8 cellular contexts compared by ENCODE assay signal in the genomic region with DNA sequence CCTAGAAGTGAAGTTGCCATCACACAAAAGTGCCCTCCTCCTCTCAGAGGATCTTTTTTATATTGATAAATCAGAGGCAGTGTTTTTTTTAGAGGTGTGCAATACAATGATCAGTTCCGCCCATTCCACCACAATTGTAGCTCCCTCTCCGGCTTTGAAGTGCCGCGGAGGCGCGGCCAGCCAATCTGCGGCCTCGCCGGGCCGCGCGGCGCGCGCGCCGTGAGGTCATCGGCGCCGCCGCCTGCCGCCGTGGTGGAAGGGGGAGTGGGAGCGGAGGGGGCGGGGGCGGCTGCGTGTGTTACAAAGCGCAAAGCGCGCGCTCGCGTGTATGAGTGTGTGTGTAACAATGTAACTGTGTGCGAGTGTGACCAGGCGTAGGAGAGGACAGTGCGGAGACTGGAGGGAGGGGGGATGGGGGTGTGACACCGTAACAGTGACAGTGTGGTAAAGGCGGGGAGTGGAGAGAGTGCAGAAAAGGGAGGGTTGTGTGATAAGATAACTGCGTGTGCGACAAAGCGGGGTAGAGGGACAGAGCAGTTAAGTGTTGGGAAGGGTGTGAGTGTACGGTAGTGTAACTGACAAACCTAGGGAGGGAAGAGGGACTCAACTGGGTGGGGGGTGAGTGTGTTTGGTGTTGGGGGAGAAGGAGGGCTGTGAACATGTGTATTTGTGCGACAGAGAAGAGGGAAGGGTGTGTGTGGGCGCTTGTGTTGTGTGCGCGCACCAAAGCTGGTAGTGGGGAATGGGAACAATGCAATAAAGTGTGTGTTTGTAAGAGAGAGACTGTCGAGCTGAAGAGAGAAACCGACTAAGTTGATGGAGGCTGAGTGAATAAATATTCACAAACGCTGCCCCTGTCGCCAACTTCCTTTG. TPM values are rescaled to one million over a fixed set of nuclear protein-coding genes. Genes with fewer than 3 reads are reported as not detected.
DNase-seq lines count a peak whose midpoint lies in the region; ATAC-seq and TF ChIP-seq lines count a peak whose summit lies in the region.

A gene (minus strand): TSS at position 108 of the 873 bp plus-strand sequence. CDS start 88 bp downstream, at position 20.

- POLR2A ChIA-PET in activated naive CD8-positive, alpha-beta T cell treated with anti-CD3 and anti-CD28 coated beads, Interleukin-2, amount 10 ng/mL, durations not matched to agents 7 days and 5 days (lab: Charles Lee) = no interaction called here

- CTCF ChIA-PET in activated naive CD4-positive, alpha-beta T cell treated with anti-CD3 and anti-CD28 coated beads, Interleukin-2, amount 10 ng/mL, durations not matched to agents 7 days and 5 days (lab: Charles Lee) = no interaction called here

- TF ChIP-seq CTCF in transverse colon (IDR thresholded peaks at IDR 0.05) (no peak), tibial nerve (IDR thresholded peaks at IDR 0.05) (no peak)

- H3K4me1 ChIP-seq in iPS-20b (ENCODE audit: insufficient read depth, low read length) (peaks cover 39% of the 10 kb centered on the region; the same call in 1 of the 2 replicates), transverse colon (peaks cover 11 to 48% (median 31%) of the 10 kb centered on the region in 4 donors), tibial nerve (peaks cover 0 to 49% (median 11%) of the 10 kb centered on the region in 4 donors)

- DNase-seq in activated naive CD4-positive, alpha-beta T cell treated with anti-CD3 and anti-CD28 coated beads, Interleukin-2, amount 10 ng/mL, durations not matched to agents 7 days and 5 days = peak; percentile 39
- no peak for DNase-seq in activated naive CD4-positive, alpha-beta T cell treated with anti-CD3 and anti-CD28 coated beads, Interleukin-2, amount 50 U/mL, for 16 hours
- DNase-seq in NCI-H2171 (lab: John Stamatoyannopoulos, UW) = peak; percentile 21
- peak; percentile 46 for DNase-seq in activated naive CD8-positive, alpha-beta T cell treated with anti-CD3 and anti-CD28 coated beads, Interleukin-2, amount 10 ng/mL, durations not matched to agents 7 days and 5 days
- DNase-seq in transverse colon = no peak
- DNase-seq in tibial nerve (ENCODE audit: low spot score in 2 of 2) = no peak

- in situ Hi-C loops in transverse colon (cut with MboI; ENCODE audit: low pct_ligation_motif_present in 1 of 4, low pct_unique_long_range_greater_than_20kb in 1 of 4, low sequenced_read_pairs in 3 of 4) = loop anchor here (25.0 kb wide), 3 partner anchors 450 to 725 kb away; no protein-coding TSS in a partner anchor

- no peak for TF ChIP-seq EP300 in transverse colon (IDR thresholded peaks at IDR 0.05; ENCODE audit: low read depth)
- TF ChIP-seq EP300 in tibial nerve (IDR thresholded peaks at IDR 0.05) = no peak

- H3K9me3 ChIP-seq in iPS-20b (ENCODE audit: insufficient read depth, low read depth, low read length) (no peaks in the 10 kb centered on the region), transverse colon (no peaks in the 10 kb centered on the region), tibial nerve (no peaks in the 10 kb centered on the region)

- H3K27ac Mint-ChIP-seq in activated naive CD4-positive, alpha-beta T cell treated with anti-CD3 and anti-CD28 coated beads, Interleukin-2, amount 10 ng/mL, durations not matched to agents 7 days and 5 days = peak within 1 kb of the TSS; percentile 81
- H3K27ac Mint-ChIP-seq in activated naive CD8-positive, alpha-beta T cell treated with anti-CD3 and anti-CD28 coated beads, Interleukin-2, amount 10 ng/mL, durations not matched to agents 7 days and 5 days = peak within 1 kb of the TSS; percentile 76

- peaks cover 7% of the 10 kb centered on the region for H3K9me3 Mint-ChIP-seq in activated naive CD4-positive, alpha-beta T cell treated with anti-CD3 and anti-CD28 coated beads, Interleukin-2, amount 10 ng/mL, durations not matched to agents 7 days and 5 days
- peaks cover 10% of the 10 kb centered on the region for H3K9me3 Mint-ChIP-seq in activated naive CD8-positive, alpha-beta T cell treated with anti-CD3 and anti-CD28 coated beads, Interleukin-2, amount 10 ng/mL, durations not matched to agents 7 days and 5 days

- H3K9ac ChIP-seq in iPS-20b (ENCODE audit: low read depth, low read length) = peak within 1 kb of the TSS; percentile 77; the same call in 1 of the 2 replicates

- H3K27me3 ChIP-seq in iPS-20b (ENCODE audit: insufficient read depth, low read length) = peaks cover 83% of the 10 kb centered on the region
- peaks cover 100% of the 10 kb centered on the region for H3K27me3 ChIP-seq in transverse colon
- H3K27me3 ChIP-seq in tibial nerve = peaks cover 0 to 98% of the 10 kb centered on the region in 2 donors

- TF ChIP-seq POLR2A in transverse colon (IDR thresholded peaks at IDR 0.05) = no peak
- TF ChIP-seq POLR2A in tibial nerve (IDR thresholded peaks at IDR 0.05) = no peak

- no peaks in the 10 kb centered on the region for H3K36me3 ChIP-seq in iPS-20b (ENCODE audit: insufficient read depth, low read depth, low read length)
- H3K36me3 ChIP-seq in transverse colon = no peaks in the 10 kb centered on the region
- H3K36me3 ChIP-seq in tibial nerve = no peaks in the 10 kb centered on the region

- H3K4me3 ChIP-seq in iPS-20b (ENCODE audit: low read length) (peak within 1 kb of the TSS; percentile 88), transverse colon (peak within 1 kb of the TSS in 3 of 4 donors; percentile 4 to 47 (median 24)), tibial nerve (peak within 1 kb of the TSS in 1 of 4 donors; percentile 48)

- ATAC-seq in activated naive CD8-positive, alpha-beta T cell treated with anti-CD3 and anti-CD28 coated beads, Interleukin-2, amount 10 ng/mL, durations not matched to agents 7 days and 5 days (ENCODE audit: low read depth) = peak; percentile 50
- ATAC-seq in GM18873 (IDR thresholded peaks at IDR 0.05; ENCODE audit: low FRiP score, unreplicated experiment) = no peak

- H3K27ac ChIP-seq in iPS-20b (ENCODE audit: low read length) (no peak within 1 kb of the TSS), transverse colon (no peak within 1 kb of the TSS), tibial nerve (no peak within 1 kb of the TSS)

- peaks cover 23% of the 10 kb centered on the region for H3K36me3 Mint-ChIP-seq in activated naive CD4-positive, alpha-beta T cell treated with anti-CD3 and anti-CD28 coated beads, Interleukin-2, amount 10 ng/mL, durations not matched to agents 7 days and 5 days
- H3K36me3 Mint-ChIP-seq in activated naive CD8-positive, alpha-beta T cell treated with anti-CD3 and anti-CD28 coated beads, Interleukin-2, amount 10 ng/mL, durations not matched to agents 7 days and 5 days = peaks cover 2% of the 10 kb centered on the region

- peaks cover 92% of the 10 kb centered on the region for H3K27me3 Mint-ChIP-seq in activated naive CD4-positive, alpha-beta T cell treated with anti-CD3 and anti-CD28 coated beads, Interleukin-2, amount 10 ng/mL, durations not matched to agents 7 days and 5 days
- H3K27me3 Mint-ChIP-seq in activated naive CD8-positive, alpha-beta T cell treated with anti-CD3 and anti-CD28 coated beads, Interleukin-2, amount 10 ng/mL, durations not matched to agents 7 days and 5 days = peaks cover 80% of the 10 kb centered on the region

- intact Hi-C loops in transverse colon (cut with DNase I; ENCODE audit: low total_unique reads) = loop anchor here (1.0 kb wide), 1 partner anchor 13 kb away; no protein-coding TSS in a partner anchor

- H3K4me1 Mint-ChIP-seq in activated naive CD4-positive, alpha-beta T cell treated with anti-CD3 and anti-CD28 coated beads, Interleukin-2, amount 10 ng/mL, durations not matched to agents 7 days and 5 days = peaks cover 23% of the 10 kb centered on the region
- peaks cover 18% of the 10 kb centered on the region for H3K4me1 Mint-ChIP-seq in activated naive CD8-positive, alpha-beta T cell treated with anti-CD3 and anti-CD28 coated beads, Interleukin-2, amount 10 ng/mL, durations not matched to agents 7 days and 5 days

- WGBS in transverse colon (ENCODE audit: low coverage in 1 of 2), 2 donors = 5 to 18% methylated on average over 21 to 50 of the region's 50 CpGs
- WGBS in tibial nerve, 2 donors = 5 to 7% methylated on average over 31 to 50 of the region's 50 CpGs

- peak within 1 kb of the TSS; percentile 65 for H3K4me3 Mint-ChIP-seq in activated naive CD4-positive, alpha-beta T cell treated with anti-CD3 and anti-CD28 coated beads, Interleukin-2, amount 10 ng/mL, durations not matched to agents 7 days and 5 days
- H3K4me3 Mint-ChIP-seq in activated naive CD8-positive, alpha-beta T cell treated with anti-CD3 and anti-CD28 coated beads, Interleukin-2, amount 10 ng/mL, durations not matched to agents 7 days and 5 days = peak within 1 kb of the TSS; percentile 74

RNA-seq across cellular contexts. Expression of the gene that starts here (rescaled TPM):
- total RNA-seq in activated naive CD8-positive, alpha-beta T cell treated with anti-CD3 and anti-CD28 coated beads, Interleukin-2, amount 10 ng/mL, durations not matched to agents 7 days and 5 days = not detected
- total RNA-seq in transverse colon (not detected), tibial nerve (under 1 TPM in 1 of 4 donors, not detected in 3; 0.21 TPM)

Comparison
In these comparisons a context has a peak if more than half of its experiments do, and no peak if none do; other contexts are left out.
1. DNase-seq: peak in activated naive CD4-positive, alpha-beta T cell treated with anti-CD3 and anti-CD28 coated beads, Interleukin-2, amount 10 ng/mL, durations not matched to agents 7 days and 5 days (single experiment) and NCI-H2171 (single experiment); none in activated naive CD4-positive, alpha-beta T cell treated with anti-CD3 and anti-CD28 coated beads, Interleukin-2, amount 50 U/mL, for 16 hours (single experiment), transverse colon (single experiment) and tibial nerve (0 of 2).
2. Peak in DNase-seq and ATAC-seq in activated naive CD8-positive, alpha-beta T cell treated with anti-CD3 and anti-CD28 coated beads, Interleukin-2, amount 10 ng/mL, durations not matched to agents 7 days and 5 days; RNA of the gene not detected or under 1 TPM.